ENCODE assay signal across 14 cellular contexts in genomic region chr6:17905611-17906592, GRCh38.
DNase-seq lines count a peak whose midpoint lies in the region; FAIRE-seq and TF ChIP-seq lines count a peak whose summit lies in the region.
"Had no signal": no experiment of that assay in that cellular context is flagged by ENCODE, and none has a peak within 500 bp of the region (broad histone marks: within the 10 kb centered on the region; RNA-seq: fewer than 3 reads in every experiment).

No MANE protein-coding gene starts in this region.

- DNase-seq in AG10803 (ENCODE audit: low read depth), result peak; percentile 79
- DNase-seq in RCC 7860 (ENCODE audit: low spot score), result peak; percentile 62
- DNase-seq in endothelial cell of umbilical vein (ENCODE audit: low read depth, low spot score), result no peak
- peak; percentile 15 for DNase-seq in osteoblast (ENCODE audit: insufficient read length, low spot score, missing footprints)
- no peak for DNase-seq in NCI-H774 (lab: John Stamatoyannopoulos, UW)
- DNase-seq in T-helper 1 cell, result no peak
- no peak for DNase-seq in caudate nucleus (lab: John Stamatoyannopoulos, UW)
- no peak for DNase-seq in WERI-Rb-1
- DNase-seq: activated CD8-positive, alpha-beta memory T cell treated with anti-CD3 and anti-CD28 coated beads for 24 hours; activated naive CD8-positive, alpha-beta T cell treated with anti-CD3 and anti-CD28 coated beads for 36 hours; CD4-positive, CD25-positive, alpha-beta regulatory T cell; effector memory CD8-positive, alpha-beta T cell; NCI-H187; T-helper 2 cell had no signal

- CTCF ChIA-PET in endothelial cell of umbilical vein (lab: Charles Lee), result interaction anchor here (0.7 to 1.4 kb wide), 7 partner anchors 11 to 91 kb away, joined by 3 to 4 read pairs (median 3); no protein-coding TSS in a partner anchor

- H3K36me3 ChIP-seq in endothelial cell of umbilical vein (ENCODE audit: control insufficient read depth in 2 of 2, extremely low read depth in 1 of 2, insufficient read depth in 2 of 2, low read length in 2 of 2), result no peaks in the 10 kb centered on the region
- no peaks in the 10 kb centered on the region for H3K36me3 ChIP-seq in osteoblast (ENCODE audit: insufficient read depth, low read length)
- no peaks in the 10 kb centered on the region for H3K36me3 ChIP-seq in WERI-Rb-1

- no peaks in the 10 kb centered on the region for H3K9me3 ChIP-seq in endothelial cell of umbilical vein (replicated peaks; ENCODE audit: control insufficient read depth, insufficient read depth, low read length)
- H3K9me3 ChIP-seq in osteoblast (ENCODE audit: low read depth, low read length), result no peaks in the 10 kb centered on the region
- H3K9me3 ChIP-seq in WERI-Rb-1 (ENCODE audit: severe bottlenecking), result no peaks in the 10 kb centered on the region

- no TSS peak for BruUV-seq in endothelial cell of umbilical vein (replicated peaks; lab: Mats Ljungman, UMichigan)

- intact Hi-C loops in endothelial cell of umbilical vein (cut with micrococcal nuclease), result no loop called here

- H3K4me2 ChIP-seq in endothelial cell of umbilical vein (ENCODE audit: insufficient read depth, low read length) (no peak overlapping the region), osteoblast (ENCODE audit: insufficient read depth, low read length) (peak overlapping the region; percentile 38)

- H3K4me1 ChIP-seq in endothelial cell of umbilical vein (ENCODE audit: control insufficient read depth, extremely low read depth, insufficient read depth, low read length) (peaks cover 8% of the 10 kb centered on the region), osteoblast (ENCODE audit: insufficient read depth, low read length) (peaks cover 50% of the 10 kb centered on the region)

- H3K27me3 ChIP-seq in endothelial cell of umbilical vein (ENCODE audit: control insufficient read depth in 2 of 2, insufficient read depth in 2 of 2, low read length in 2 of 2), result no peaks in the 10 kb centered on the region
- H3K27me3 ChIP-seq in osteoblast (ENCODE audit: insufficient read depth, low read length), result no peaks in the 10 kb centered on the region
- no peaks in the 10 kb centered on the region for H3K27me3 ChIP-seq in WERI-Rb-1 (ENCODE audit: insufficient read depth, low read depth, severe bottlenecking)

- no peak overlapping the region for H3K27ac ChIP-seq in endothelial cell of umbilical vein (ENCODE audit: insufficient read depth, low read depth, low read length)
- peak overlapping the region; percentile 95 for H3K27ac ChIP-seq in osteoblast (ENCODE audit: low read depth, low read length)
- no peak overlapping the region for H3K27ac ChIP-seq in caudate nucleus (ENCODE audit: low read depth, low read length)
- H3K27ac ChIP-seq in WERI-Rb-1, result no peak overlapping the region

- H3K9me1 ChIP-seq in endothelial cell of umbilical vein (replicated peaks; ENCODE audit: control insufficient read depth, extremely low read depth, insufficient read depth, low read length), result no peaks in the 10 kb centered on the region

- POLR2A ChIA-PET in endothelial cell of umbilical vein (lab: Charles Lee), result no interaction called here

- H3K4me3 ChIP-seq in AG10803 (ENCODE audit: low read length) (no peak overlapping the region), endothelial cell of umbilical vein (replicated peaks in 1 of 3; ENCODE audit: insufficient read depth in 1 of 3, low read depth in 1 of 3, low read length in 3 of 3) (no peak overlapping the region), osteoblast (ENCODE audit: insufficient read depth, low read length) (no peak overlapping the region), WERI-Rb-1 (ENCODE audit: low read depth, low read length) (no peak overlapping the region)

- FAIRE-seq in RCC 7860 (lab: Jason Lieb, UNC) (peak; percentile 69), endothelial cell of umbilical vein (lab: Jason Lieb, UNC) (peak; percentile 67)

- no peak overlapping the region for H3K9ac ChIP-seq in endothelial cell of umbilical vein (replicated peaks; ENCODE audit: extremely low read depth, insufficient read depth, low read length)

- H3K79me2 ChIP-seq in endothelial cell of umbilical vein (ENCODE audit: control insufficient read depth, insufficient read depth, low read length), result peaks cover 15% of the 10 kb centered on the region
- peaks cover 56% of the 10 kb centered on the region for H3K79me2 ChIP-seq in osteoblast (ENCODE audit: insufficient read depth, low read length)

- TF ChIP-seq CTCF in AG10803 (conservative IDR thresholded peaks at IDR 0.05; ENCODE audit: low read length), result no peak
- TF ChIP-seq CTCF in endothelial cell of umbilical vein (IDR thresholded peaks at IDR 0.05; ENCODE audit: extremely low read depth in 1 of 2, insufficient read depth in 1 of 2, low read depth in 1 of 2, low read length in 2 of 2), result no peak
- no peak for TF ChIP-seq CTCF in osteoblast (IDR thresholded peaks at IDR 0.05; ENCODE audit: extremely low read depth, low read depth, low read length)
- TF ChIP-seq CTCF in WERI-Rb-1 (IDR thresholded peaks at IDR 0.05; ENCODE audit: low read depth, low read length), result no peak

- peaks cover 2% of the 10 kb centered on the region for H4K20me1 ChIP-seq in endothelial cell of umbilical vein (replicated peaks; ENCODE audit: control insufficient read depth, extremely low read depth, insufficient read depth, low read length)
- no peaks in the 10 kb centered on the region for H4K20me1 ChIP-seq in osteoblast (ENCODE audit: insufficient read depth, low read length)

- H2AFZ ChIP-seq in endothelial cell of umbilical vein (ENCODE audit: low read depth, low read length), result no peak overlapping the region
- H2AFZ ChIP-seq in osteoblast (ENCODE audit: low read length), result no peak overlapping the region

- dilution Hi-C loops in endothelial cell of umbilical vein (cut with MboI; ENCODE audit: extremely low pct_ligation_motif_present, low sequenced_read_pairs), result no loop called here

- TF ChIP-seq POLR2A in endothelial cell of umbilical vein (IDR thresholded peaks at IDR 0.05; ENCODE audit: low read depth, low read length), result no peak

TF ChIP-seq in endothelial cell of umbilical vein, 7 proteins besides CTCF, POLR2A, EP300 and RAD21:
- TF ChIP-seq GATA2 (IDR thresholded peaks at IDR 0.05; ENCODE audit: insufficient read depth, insufficient read length, low read depth, low read length) (no peak), POLR2AphosphoS5 (IDR thresholded peaks at IDR 0.05; ENCODE audit: insufficient read depth, low read depth, low read length) (no peak), MYC (IDR thresholded peaks at IDR 0.05; ENCODE audit: low read depth, low read length) (no peak), MAX (IDR thresholded peaks at IDR 0.05; ENCODE audit: insufficient read depth, insufficient read length) (no peak)

Comparison
In these comparisons a context has a peak if more than half of its experiments do, and no peak if none do; other contexts are left out.
1. DNase-seq: peak in AG10803 (single experiment), RCC 7860 (single experiment) and osteoblast (single experiment); none in endothelial cell of umbilical vein (single experiment), NCI-H774 (single experiment), T-helper 1 cell (0 of 5), caudate nucleus (0 of 61) and WERI-Rb-1 (single experiment).